In genomic region chr20:37383229-37383989, GRCh38 we compare ENCODE assay signal across 1 cellular context.
TF ChIP-seq lines count a peak whose summit lies in the region.

No MANE protein-coding gene starts in this region.

TF ChIP-seq in GM23338, 12 proteins besides CTCF, POLR2A, EP300 and RAD21 (continued from another document):
- TF ChIP-seq, protein P1, sequence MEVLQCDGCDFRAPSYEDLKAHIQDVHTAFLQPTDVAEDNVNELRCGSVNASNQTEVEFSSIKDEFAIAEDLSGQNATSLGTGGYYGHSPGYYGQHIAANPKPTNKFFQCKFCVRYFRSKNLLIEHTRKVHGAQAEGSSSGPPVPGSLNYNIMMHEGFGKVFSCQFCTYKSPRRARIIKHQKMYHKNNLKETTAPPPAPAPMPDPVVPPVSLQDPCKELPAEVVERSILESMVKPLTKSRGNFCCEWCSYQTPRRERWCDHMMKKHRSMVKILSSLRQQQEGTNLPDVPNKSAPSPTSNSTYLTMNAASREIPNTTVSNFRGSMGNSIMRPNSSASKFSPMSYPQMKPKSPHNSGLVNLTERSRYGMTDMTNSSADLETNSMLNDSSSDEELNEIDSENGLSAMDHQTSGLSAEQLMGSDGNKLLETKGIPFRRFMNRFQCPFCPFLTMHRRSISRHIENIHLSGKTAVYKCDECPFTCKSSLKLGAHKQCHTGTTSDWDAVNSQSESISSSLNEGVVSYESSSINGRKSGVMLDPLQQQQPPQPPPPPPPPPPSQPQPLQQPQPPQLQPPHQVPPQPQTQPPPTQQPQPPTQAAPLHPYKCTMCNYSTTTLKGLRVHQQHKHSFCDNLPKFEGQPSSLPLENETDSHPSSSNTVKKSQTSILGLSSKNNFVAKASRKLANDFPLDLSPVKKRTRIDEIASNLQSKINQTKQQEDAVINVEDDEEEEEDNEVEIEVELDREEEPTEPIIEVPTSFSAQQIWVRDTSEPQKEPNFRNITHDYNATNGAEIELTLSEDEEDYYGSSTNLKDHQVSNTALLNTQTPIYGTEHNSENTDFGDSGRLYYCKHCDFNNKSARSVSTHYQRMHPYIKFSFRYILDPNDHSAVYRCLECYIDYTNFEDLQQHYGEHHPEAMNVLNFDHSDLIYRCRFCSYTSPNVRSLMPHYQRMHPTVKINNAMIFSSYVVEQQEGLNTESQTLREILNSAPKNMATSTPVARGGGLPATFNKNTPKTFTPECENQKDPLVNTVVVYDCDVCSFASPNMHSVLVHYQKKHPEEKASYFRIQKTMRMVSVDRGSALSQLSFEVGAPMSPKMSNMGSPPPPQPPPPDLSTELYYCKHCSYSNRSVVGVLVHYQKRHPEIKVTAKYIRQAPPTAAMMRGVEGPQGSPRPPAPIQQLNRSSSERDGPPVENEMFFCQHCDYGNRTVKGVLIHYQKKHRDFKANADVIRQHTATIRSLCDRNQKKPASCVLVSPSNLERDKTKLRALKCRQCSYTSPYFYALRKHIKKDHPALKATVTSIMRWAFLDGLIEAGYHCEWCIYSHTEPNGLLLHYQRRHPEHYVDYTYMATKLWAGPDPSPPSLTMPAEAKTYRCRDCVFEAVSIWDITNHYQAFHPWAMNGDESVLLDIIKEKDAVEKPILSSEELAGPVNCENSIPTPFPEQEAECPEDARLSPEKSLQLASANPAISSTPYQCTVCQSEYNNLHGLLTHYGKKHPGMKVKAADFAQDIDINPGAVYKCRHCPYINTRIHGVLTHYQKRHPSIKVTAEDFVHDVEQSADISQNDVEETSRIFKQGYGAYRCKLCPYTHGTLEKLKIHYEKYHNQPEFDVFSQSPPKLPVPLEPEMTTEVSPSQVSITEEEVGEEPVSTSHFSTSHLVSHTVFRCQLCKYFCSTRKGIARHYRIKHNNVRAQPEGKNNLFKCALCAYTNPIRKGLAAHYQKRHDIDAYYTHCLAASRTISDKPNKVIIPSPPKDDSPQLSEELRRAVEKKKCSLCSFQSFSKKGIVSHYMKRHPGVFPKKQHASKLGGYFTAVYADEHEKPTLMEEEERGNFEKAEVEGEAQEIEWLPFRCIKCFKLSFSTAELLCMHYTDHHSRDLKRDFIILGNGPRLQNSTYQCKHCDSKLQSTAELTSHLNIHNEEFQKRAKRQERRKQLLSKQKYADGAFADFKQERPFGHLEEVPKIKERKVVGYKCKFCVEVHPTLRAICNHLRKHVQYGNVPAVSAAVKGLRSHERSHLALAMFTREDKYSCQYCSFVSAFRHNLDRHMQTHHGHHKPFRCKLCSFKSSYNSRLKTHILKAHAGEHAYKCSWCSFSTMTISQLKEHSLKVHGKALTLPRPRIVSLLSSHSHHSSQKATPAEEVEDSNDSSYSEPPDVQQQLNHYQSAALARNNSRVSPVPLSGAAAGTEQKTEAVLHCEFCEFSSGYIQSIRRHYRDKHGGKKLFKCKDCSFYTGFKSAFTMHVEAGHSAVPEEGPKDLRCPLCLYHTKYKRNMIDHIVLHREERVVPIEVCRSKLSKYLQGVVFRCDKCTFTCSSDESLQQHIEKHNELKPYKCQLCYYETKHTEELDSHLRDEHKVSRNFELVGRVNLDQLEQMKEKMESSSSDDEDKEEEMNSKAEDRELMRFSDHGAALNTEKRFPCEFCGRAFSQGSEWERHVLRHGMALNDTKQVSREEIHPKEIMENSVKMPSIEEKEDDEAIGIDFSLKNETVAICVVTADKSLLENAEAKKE (CRISPR knock-in tag; IDR thresholded peaks at IDR 0.05): no peak
- TF ChIP-seq POLR2AphosphoS5 (IDR thresholded peaks at IDR 0.05; ENCODE audit: low read depth) (no peak), NANOG (IDR thresholded peaks at IDR 0.05; ENCODE audit: borderline replicate concordance) (no peak), ZNF331 (CRISPR knock-in tag; IDR thresholded peaks at IDR 0.05; ENCODE audit: low read depth) (no peak), EZH2 (IDR thresholded peaks at IDR 0.05; ENCODE audit: low read depth, unreplicated experiment) (no peak), EZH2phosphoT487 (IDR thresholded peaks at IDR 0.05; ENCODE audit: unreplicated experiment) (no peak), JUNB (IDR thresholded peaks at IDR 0.05; ENCODE audit: unreplicated experiment) (no peak), ZNF114 (CRISPR knock-in tag; IDR thresholded peaks at IDR 0.05) (no peak)
TF ChIP-seq in GM23338: peak in this region for 0.
